In the genomic region with DNA sequence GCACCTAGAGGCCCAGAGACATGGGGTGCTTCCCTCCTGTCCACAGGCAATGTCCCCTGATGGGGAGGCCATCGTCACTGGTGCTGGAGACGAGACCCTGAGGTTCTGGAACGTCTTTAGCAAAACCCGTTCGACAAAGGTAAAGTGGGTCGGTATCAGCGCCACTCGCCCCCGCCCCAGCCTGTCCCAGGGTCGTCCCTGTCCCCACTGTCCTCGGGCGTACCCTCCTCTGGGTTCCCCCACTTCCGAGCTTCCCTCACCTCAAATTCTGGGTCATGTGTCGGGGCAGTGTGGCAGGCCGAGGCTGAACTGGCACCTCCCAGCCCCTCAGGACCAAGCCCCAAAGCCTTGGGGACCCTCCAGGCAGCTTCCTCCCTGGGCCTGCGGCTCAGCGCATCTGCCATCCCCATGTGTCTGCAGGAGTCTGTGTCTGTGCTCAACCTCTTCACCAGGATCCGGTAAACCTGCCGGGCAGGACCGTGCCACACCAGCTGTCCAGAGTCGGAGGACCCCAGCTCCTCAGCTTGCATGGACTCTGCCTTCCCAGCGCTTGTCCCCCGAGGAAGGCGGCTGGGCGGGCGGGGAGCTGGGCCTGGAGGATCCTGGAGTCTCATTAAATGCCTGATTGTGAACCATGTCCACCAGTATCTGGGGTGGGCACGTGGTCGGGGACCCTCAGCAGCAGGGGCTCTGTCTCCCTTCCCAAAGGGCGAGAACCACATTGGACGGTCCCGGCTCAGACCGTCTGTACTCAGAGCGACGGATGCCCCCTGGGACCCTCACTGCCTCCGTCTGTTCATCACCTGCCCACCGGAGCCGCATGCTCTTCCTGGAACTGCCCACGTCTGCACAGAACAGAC, we compare ENCODE assay signal across 20 cellular contexts. TPM values are rescaled to one million over a fixed set of nuclear protein-coding genes. Genes with fewer than 3 reads are reported as not detected.
"Had no signal": no experiment of that assay in that cellular context is flagged by ENCODE, and none has a peak within 500 bp of the region (broad histone marks: within the 10 kb centered on the region; RNA-seq: fewer than 3 reads in every experiment).

No MANE protein-coding gene starts in this region.

- H3K4me3 ChIP-seq: hepatocyte, left ventricle myocardium inferior had no signal

- H3K27me3 ChIP-seq: hepatocyte had no signal

- H3K4me3 Mint-ChIP-seq: activated B cell treated with CpG ODN at 0.5 μM for 24 hours; activated CD4-positive, alpha-beta T cell treated with anti-CD3 and anti-CD28 coated beads for 36 hours; activated naive CD8-positive, alpha-beta T cell; naive thymus-derived CD4-positive, alpha-beta T cell; neural crest cell had no signal

- H3K27ac Mint-ChIP-seq: activated B cell treated with CpG ODN at 0.5 μM for 24 hours; activated CD4-positive, alpha-beta T cell treated with anti-CD3 and anti-CD28 coated beads for 36 hours; activated naive CD8-positive, alpha-beta T cell had no signal

- H3K4me1 Mint-ChIP-seq: activated B cell treated with CpG ODN at 0.5 μM for 24 hours; activated CD4-positive, alpha-beta T cell treated with anti-CD3 and anti-CD28 coated beads for 36 hours; neural crest cell had no signal

- H3K27ac ChIP-seq: hepatocyte, left ventricle myocardium inferior had no signal

- DNase-seq: activated B cell treated with CpG ODN at 0.5 μM for 24 hours; activated CD4-positive, alpha-beta T cell treated with anti-CD3 and anti-CD28 coated beads for 36 hours; activated CD4-positive, alpha-beta T cell treated with anti-CD3 and anti-CD28 coated beads, Interleukin-2, amount 50 U/mL, for 48 hours; activated CD8-positive, alpha-beta memory T cell treated with anti-CD3 and anti-CD28 coated beads, Interleukin-2, amount 50 U/mL, for 48 hours; activated effector memory CD4-positive, alpha-beta T cell treated with anti-CD3 and anti-CD28 coated beads, Interleukin-2, amount 50 U/mL, for 16 hours; amniotic stem cell; effector CD8-positive, alpha-beta T cell; foreskin melanocyte; left ventricle myocardium inferior; naive thymus-derived CD4-positive, alpha-beta T cell; stimulated activated CD4-positive, alpha-beta T cell treated with anti-CD3 and anti-CD28 coated beads, Interleukin-2, amount 100 ng/mL, for 48 hours; stimulated activated CD8-positive, alpha-beta memory T cell treated with anti-CD3 and anti-CD28 coated beads, Interleukin-4, amount 100 ng/mL, for 48 hours; stimulated activated naive CD4-positive, alpha-beta T cell; T1000 had no signal

- H3K9me3 ChIP-seq: left ventricle myocardium inferior had no signal

- H3K27me3 Mint-ChIP-seq: activated B cell treated with CpG ODN at 0.5 μM for 24 hours; activated CD4-positive, alpha-beta T cell treated with anti-CD3 and anti-CD28 coated beads for 36 hours; activated naive CD8-positive, alpha-beta T cell; naive thymus-derived CD4-positive, alpha-beta T cell had no signal

- H3K9me3 Mint-ChIP-seq: activated B cell treated with CpG ODN at 0.5 μM for 24 hours, neural crest cell had no signal

- ATAC-seq: activated CD4-positive, alpha-beta T cell treated with anti-CD3 and anti-CD28 coated beads for 36 hours; esophagus mucosa; naive thymus-derived CD4-positive, alpha-beta T cell had no signal

RNA-seq across cellular contexts. Expression of gene TEKTIP1, which starts 4.4 kb away (rescaled TPM):
- total RNA-seq: hepatocyte, left ventricle myocardium inferior, lung microvascular endothelial cell, renal cortical epithelial cell had no signal
- polyA plus RNA-seq: naive thymus-derived CD4-positive, alpha-beta T cell had no signal
